ENCODE assay signal across 8 cellular contexts in genomic region chr9:110143969-110144545, GRCh38.
DNase-seq lines count a peak whose midpoint lies in the region; ATAC-seq and TF ChIP-seq lines count a peak whose summit lies in the region.

No MANE protein-coding gene starts in this region.

- no peak for TF ChIP-seq POLR2A in sigmoid colon (IDR thresholded peaks at IDR 0.05)

- CTCF ChIA-PET in CD4-positive, alpha-beta T cell (lab: Charles Lee): no interaction called here

- H3K4me1 Mint-ChIP-seq in CD4-positive, alpha-beta T cell (ENCODE audit: low read depth): peaks cover 43% of the 10 kb centered on the region
- peaks cover 57% of the 10 kb centered on the region for H3K4me1 Mint-ChIP-seq in activated T-cell treated with anti-CD3 and anti-CD28 coated beads, Interleukin-2, amount 50 U/mL, for 4 hours (ENCODE audit: low read depth)

- no peak overlapping the region for H3K4me3 ChIP-seq in sigmoid colon

- DNase-seq in CD4-positive, alpha-beta T cell: peak in 3 of 10 experiments; percentile 8 to 15 (median 12)
- no peak for DNase-seq in activated T-cell treated with anti-CD3 and anti-CD28 coated beads, Interleukin-2, amount 50 U/mL, for 4 hours
- DNase-seq in sigmoid colon (no peak), medulla oblongata (ENCODE audit: extremely low spot score) (no peak), cerebellar cortex (ENCODE audit: low spot score) (no peak), NCI-H748 (lab: John Stamatoyannopoulos, UW; ENCODE audit: unreplicated experiment) (no peak)

- H3K4me1 ChIP-seq in sigmoid colon: peaks cover 0 to 71% (median 54%) of the 10 kb centered on the region in 4 donors

- H3K27me3 Mint-ChIP-seq in CD4-positive, alpha-beta T cell: no peaks in the 10 kb centered on the region
- H3K27me3 Mint-ChIP-seq in activated T-cell treated with anti-CD3 and anti-CD28 coated beads, Interleukin-2, amount 50 U/mL, for 4 hours (ENCODE audit: low read depth): no peaks in the 10 kb centered on the region

- POLR2A ChIA-PET in CD4-positive, alpha-beta T cell (lab: Charles Lee): interaction anchor here (1.0 to 1.4 kb wide), 2 partner anchors 13 to 18 kb away, joined by 3 to 4 read pairs; no protein-coding TSS in a partner anchor

- TF ChIP-seq EP300 in sigmoid colon (IDR thresholded peaks at IDR 0.05): no peak

- no peak overlapping the region for H3K27ac ChIP-seq in CD4-positive, alpha-beta T cell (ENCODE audit: low read depth, low read length)
- H3K27ac ChIP-seq in sigmoid colon: peak overlapping the region in 3 of 4 donors; percentile 24 to 54 (median 48)

- no peak for TF ChIP-seq CTCF in CD4-positive, alpha-beta T cell (IDR thresholded peaks at IDR 0.05)
- no peak for TF ChIP-seq CTCF in sigmoid colon (IDR thresholded peaks at IDR 0.05)

- intact Hi-C loops in CD4-positive, alpha-beta T cell (cut with DNase I, micrococcal nuclease): no loop called here
- intact Hi-C loops in sigmoid colon (cut with DNase I): no loop called here

- H3K9me3 ChIP-seq in CD4-positive, alpha-beta T cell (ENCODE audit: control insufficient read depth, low read length): no peaks in the 10 kb centered on the region
- H3K9me3 ChIP-seq in sigmoid colon: no peaks in the 10 kb centered on the region

- no peaks in the 10 kb centered on the region for H3K27me3 ChIP-seq in CD4-positive, alpha-beta T cell (ENCODE audit: control insufficient read depth, insufficient read depth, low read length)
- H3K27me3 ChIP-seq in sigmoid colon: no peaks in the 10 kb centered on the region

- H3K36me3 Mint-ChIP-seq in CD4-positive, alpha-beta T cell (ENCODE audit: low read depth): no peaks in the 10 kb centered on the region
- peaks cover 5% of the 10 kb centered on the region for H3K36me3 Mint-ChIP-seq in activated T-cell treated with anti-CD3 and anti-CD28 coated beads, Interleukin-2, amount 50 U/mL, for 4 hours (ENCODE audit: insufficient read depth)

- no peaks in the 10 kb centered on the region for H3K36me3 ChIP-seq in sigmoid colon

- peak overlapping the region; percentile 68 for H3K27ac Mint-ChIP-seq in CD4-positive, alpha-beta T cell

- H3K4me3 Mint-ChIP-seq in CD4-positive, alpha-beta T cell: no peak overlapping the region
- H3K4me3 Mint-ChIP-seq in activated T-cell treated with anti-CD3 and anti-CD28 coated beads, Interleukin-2, amount 50 U/mL, for 4 hours: peak overlapping the region; percentile 44

- no peaks in the 10 kb centered on the region for H3K9me3 Mint-ChIP-seq in CD4-positive, alpha-beta T cell
- H3K9me3 Mint-ChIP-seq in activated T-cell treated with anti-CD3 and anti-CD28 coated beads, Interleukin-2, amount 50 U/mL, for 4 hours: no peaks in the 10 kb centered on the region

- peak; percentile 94 for ATAC-seq in CD4-positive, alpha-beta T cell (ENCODE audit: poor library complexity)
- peak; percentile 42 for ATAC-seq in GM19351 (IDR thresholded peaks at IDR 0.05; ENCODE audit: unreplicated experiment)
- peak; percentile 59 for ATAC-seq in HG03280 (IDR thresholded peaks at IDR 0.05; ENCODE audit: unreplicated experiment)
- ATAC-seq in activated T-cell treated with anti-CD3 and anti-CD28 coated beads, Interleukin-2, amount 50 U/mL, for 4 hours: peak; percentile 39 to 48

- WGBS in sigmoid colon, 2 donors: 67 to 85% methylated on average over 2 of the region's 2 CpGs

Comparison
In these comparisons a context has a peak if more than half of its experiments do, and no peak if none do; other contexts are left out.
1. ATAC-seq: peak in every context shown above with its lines; median percentile 94 in CD4-positive, alpha-beta T cell; 59 in HG03280; 44 in activated T-cell treated with anti-CD3 and anti-CD28 coated beads, Interleukin-2, amount 50 U/mL, for 4 hours; 42 in GM19351.